10 cellular contexts compared by ENCODE assay signal in genomic region chr1:164794310-164794709, GRCh38.
DNase-seq lines count a peak whose midpoint lies in the region; ATAC-seq and TF ChIP-seq lines count a peak whose summit lies in the region.
"Had no signal": no experiment of that assay in that cellular context is flagged by ENCODE, and none has a peak within 500 bp of the region (broad histone marks: within the 10 kb centered on the region; RNA-seq: fewer than 3 reads in every experiment).

No MANE protein-coding gene starts in this region.

- POLR2A ChIA-PET in naive thymus-derived CD4-positive, alpha-beta T cell (lab: Charles Lee), result no interaction called here

- peaks cover 0 to 2% (median 0%) of the 10 kb centered on the region in 5 experiments for H3K9me3 Mint-ChIP-seq in brain
- H3K9me3 Mint-ChIP-seq in naive thymus-derived CD4-positive, alpha-beta T cell, result peaks cover 0 to 2% (median 0%) of the 10 kb centered on the region in 11 donors
- H3K9me3 Mint-ChIP-seq in stimulated activated naive B cell treated with anti-CD40 and anti-IgM and Interleukin-4, amounts not matched to agents 10 μg/mL and 1 μg/mL and 100 μg/mL, for 72 hours, result no peaks in the 10 kb centered on the region
- H3K9me3 Mint-ChIP-seq in natural killer cell, result no peaks in the 10 kb centered on the region

- no peaks in the 10 kb centered on the region for H3K27me3 Mint-ChIP-seq in brain
- peaks cover 0 to 8% (median 0%) of the 10 kb centered on the region in 5 donors for H3K27me3 Mint-ChIP-seq in naive thymus-derived CD4-positive, alpha-beta T cell
- H3K27me3 Mint-ChIP-seq in stimulated activated naive B cell treated with anti-CD40 and anti-IgM and Interleukin-4, amounts not matched to agents 10 μg/mL and 1 μg/mL and 100 μg/mL, for 72 hours, result peaks cover 5 to 25% of the 10 kb centered on the region in 2 donors
- H3K27me3 Mint-ChIP-seq in natural killer cell (ENCODE audit: low read depth in 2 of 2), result peaks cover 23 to 27% of the 10 kb centered on the region in 2 donors

- CTCF ChIA-PET in naive thymus-derived CD4-positive, alpha-beta T cell (lab: Charles Lee), result no interaction called here

- H3K36me3 Mint-ChIP-seq in brain (peaks cover 62% of the 10 kb centered on the region), natural killer cell (no peaks in the 10 kb centered on the region)
- H3K36me3 Mint-ChIP-seq in naive thymus-derived CD4-positive, alpha-beta T cell, result no peaks in the 10 kb centered on the region
- no peaks in the 10 kb centered on the region for H3K36me3 Mint-ChIP-seq in stimulated activated naive B cell treated with anti-CD40 and anti-IgM and Interleukin-4, amounts not matched to agents 10 μg/mL and 1 μg/mL and 100 μg/mL, for 72 hours

- no peak for ATAC-seq in naive thymus-derived CD4-positive, alpha-beta T cell
- no peak for ATAC-seq in stimulated activated naive B cell treated with anti-CD40 and anti-IgM and Interleukin-4, amounts not matched to agents 10 μg/mL and 1 μg/mL and 100 μg/mL, for 72 hours (replicated peaks)
- ATAC-seq in natural killer cell (no peak), GM18867 (IDR thresholded peaks at IDR 0.05; ENCODE audit: unreplicated experiment) (no peak)

- intact Hi-C loops in naive thymus-derived CD4-positive, alpha-beta T cell (cut with micrococcal nuclease), result no loop called here
- intact Hi-C loops in natural killer cell (cut with micrococcal nuclease), result no loop called here

- TF ChIP-seq CTCF in brain (conservative IDR thresholded peaks at IDR 0.05) (no peak), natural killer cell (IDR thresholded peaks at IDR 0.05) (no peak)

- no peaks in the 10 kb centered on the region for H3K36me3 ChIP-seq in thymus (ENCODE audit: control insufficient read depth, insufficient read depth)
- H3K36me3 ChIP-seq in naive thymus-derived CD4-positive, alpha-beta T cell (ENCODE audit: control insufficient read depth in 2 of 3, insufficient read depth in 3 of 3, low read length in 3 of 3), result no peaks in the 10 kb centered on the region

- H3K4me1 ChIP-seq in thymus (ENCODE audit: control insufficient read depth, insufficient read depth, low read length), result no peaks in the 10 kb centered on the region
- no peaks in the 10 kb centered on the region for H3K4me1 ChIP-seq in naive thymus-derived CD4-positive, alpha-beta T cell (ENCODE audit: control insufficient read depth in 2 of 2, insufficient read depth in 2 of 2, low read length in 2 of 2)

- peak overlapping the region in 4 of 5 experiments; percentile 54 to 91 (median 70) for H3K27ac Mint-ChIP-seq in brain
- H3K27ac Mint-ChIP-seq in naive thymus-derived CD4-positive, alpha-beta T cell, result no peak overlapping the region
- H3K27ac Mint-ChIP-seq in stimulated activated naive B cell treated with anti-CD40 and anti-IgM and Interleukin-4, amounts not matched to agents 10 μg/mL and 1 μg/mL and 100 μg/mL, for 72 hours, result no peak overlapping the region
- H3K27ac Mint-ChIP-seq in natural killer cell, result no peak overlapping the region

- DNase-seq in LoVo (ENCODE audit: low spot score), result peak; percentile 9
- peak; percentile 97 for DNase-seq in iris pigment epithelial cell (ENCODE audit: low read depth)
- no peak for DNase-seq in naive thymus-derived CD4-positive, alpha-beta T cell
- DNase-seq in stimulated activated naive B cell treated with anti-CD40 and anti-IgM and Interleukin-4, amounts not matched to agents 10 μg/mL and 1 μg/mL and 100 μg/mL, for 72 hours, result no peak
- no peak for DNase-seq in natural killer cell
- DNase-seq: NCI-H774; stimulated activated CD4-positive, alpha-beta T cell treated with anti-CD3 and anti-CD28 coated beads, Interleukin-4, amount 100 ng/mL, for 4 hours had no signal

- peak overlapping the region; percentile 32 for H3K27ac ChIP-seq in thymus (ENCODE audit: low read depth)
- H3K27ac ChIP-seq in naive thymus-derived CD4-positive, alpha-beta T cell (ENCODE audit: low read depth, low read length), result no peak overlapping the region

- no peaks in the 10 kb centered on the region for H3K9me3 ChIP-seq in thymus (ENCODE audit: control insufficient read depth)
- H3K9me3 ChIP-seq in naive thymus-derived CD4-positive, alpha-beta T cell (ENCODE audit: control insufficient read depth in 2 of 3, low read length in 3 of 3), result no peaks in the 10 kb centered on the region

- H3K4me3 ChIP-seq in thymus (ENCODE audit: low read length), result no peak overlapping the region
- H3K4me3 ChIP-seq in naive thymus-derived CD4-positive, alpha-beta T cell (ENCODE audit: low read length), result no peak overlapping the region

- WGBS in thymus, result 93% methylated on average over 1 of the region's 1 CpG

- H3K4me1 Mint-ChIP-seq in brain (peaks cover 50% of the 10 kb centered on the region), natural killer cell (no peaks in the 10 kb centered on the region)
- H3K4me1 Mint-ChIP-seq in naive thymus-derived CD4-positive, alpha-beta T cell, result no peaks in the 10 kb centered on the region
- H3K4me1 Mint-ChIP-seq in stimulated activated naive B cell treated with anti-CD40 and anti-IgM and Interleukin-4, amounts not matched to agents 10 μg/mL and 1 μg/mL and 100 μg/mL, for 72 hours, result no peaks in the 10 kb centered on the region

- H3K4me3 Mint-ChIP-seq in brain (peak overlapping the region in 1 of 5 experiments; percentile 34), natural killer cell (no peak overlapping the region)
- H3K4me3 Mint-ChIP-seq in naive thymus-derived CD4-positive, alpha-beta T cell, result no peak overlapping the region
- no peak overlapping the region for H3K4me3 Mint-ChIP-seq in stimulated activated naive B cell treated with anti-CD40 and anti-IgM and Interleukin-4, amounts not matched to agents 10 μg/mL and 1 μg/mL and 100 μg/mL, for 72 hours

- no peaks in the 10 kb centered on the region for H3K27me3 ChIP-seq in thymus (ENCODE audit: control insufficient read depth, insufficient read depth)
- H3K27me3 ChIP-seq in naive thymus-derived CD4-positive, alpha-beta T cell (ENCODE audit: control insufficient read depth in 2 of 2, insufficient read depth in 2 of 2, low read length in 2 of 2), result no peaks in the 10 kb centered on the region

Comparison
In these comparisons a context has a peak if more than half of its experiments do, and no peak if none do; other contexts are left out.
1. DNase-seq: peak in LoVo (single experiment) and iris pigment epithelial cell (single experiment); none in naive thymus-derived CD4-positive, alpha-beta T cell (0 of 9), stimulated activated naive B cell treated with anti-CD40 and anti-IgM and Interleukin-4, amounts not matched to agents 10 μg/mL and 1 μg/mL and 100 μg/mL, for 72 hours (single experiment) and natural killer cell (single experiment).
2. H3K27ac Mint-ChIP-seq: peak in brain (4 of 5); none in naive thymus-derived CD4-positive, alpha-beta T cell (0 of 9), stimulated activated naive B cell treated with anti-CD40 and anti-IgM and Interleukin-4, amounts not matched to agents 10 μg/mL and 1 μg/mL and 100 μg/mL, for 72 hours (single experiment) and natural killer cell (0 of 2).